Comparison of ENCODE assay signal across 21 cellular contexts in the genomic region with DNA sequence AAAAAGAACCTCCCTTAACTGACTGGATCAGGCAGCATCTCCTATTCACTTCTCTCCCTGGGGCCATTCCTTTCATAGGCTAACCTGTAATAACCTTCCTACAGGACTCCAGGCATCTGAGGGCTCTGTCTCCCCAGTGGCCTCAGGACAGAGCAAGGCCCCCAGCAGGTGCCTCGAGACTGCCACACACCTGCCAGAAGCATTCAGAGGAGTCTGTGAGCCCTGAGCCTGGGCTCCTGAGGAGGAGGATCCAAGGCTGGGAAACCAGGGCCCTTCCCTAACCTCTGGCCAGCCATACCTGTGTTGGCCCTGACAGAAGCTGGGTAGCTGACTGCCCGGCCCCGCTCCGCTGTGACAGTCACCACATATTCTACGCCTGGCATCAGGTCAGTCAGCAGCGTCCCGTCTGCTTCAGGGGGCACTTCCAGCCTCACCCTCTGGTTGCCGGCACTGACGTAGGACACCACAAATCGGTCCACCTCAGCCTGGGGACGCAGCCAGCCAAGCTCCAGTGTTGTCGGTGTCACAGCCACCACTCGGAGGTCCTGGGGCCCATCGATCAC. TPM values are rescaled to one million over a fixed set of nuclear protein-coding genes. Genes with fewer than 3 reads are reported as not detected.
DNase-seq lines count a peak whose midpoint lies in the region; ATAC-seq and TF ChIP-seq lines count a peak whose summit lies in the region.
"Had no signal": no experiment of that assay in that cellular context is flagged by ENCODE, and none has a peak within 500 bp of the region (broad histone marks: within the 10 kb centered on the region; RNA-seq: fewer than 3 reads in every experiment).

No MANE protein-coding gene starts in this region.

- H4K5ac ChIP-seq in mesendoderm (ENCODE audit: low read length), result no peak overlapping the region

- intact Hi-C loops in breast epithelium (cut with DNase I; ENCODE audit: low total_unique reads), result no loop called here

- H2BK120ac ChIP-seq in mesendoderm (ENCODE audit: low read depth, low read length), result no peak overlapping the region

- no peak overlapping the region; the same call in 1 of the 2 replicates for H3K27ac Mint-ChIP-seq in GM23338
- no peak overlapping the region for H3K27ac Mint-ChIP-seq in activated naive CD8-positive, alpha-beta T cell treated with anti-CD3 and anti-CD28 coated beads for 36 hours
- H3K27ac Mint-ChIP-seq in activated naive CD8-positive, alpha-beta T cell treated with anti-CD3 and anti-CD28 coated beads, Interleukin-2, amount 50 U/mL, for 24 hours, result no peak overlapping the region
- H3K27ac Mint-ChIP-seq: activated CD4-positive, alpha-beta T cell treated with anti-CD3 and anti-CD28 coated beads for 36 hours; activated T-helper 17 cell treated with anti-CD3 and anti-CD28 coated beads, Interleukin-2, amount 50 U/mL, for 72 hours; HFFc6 had no signal

- TF ChIP-seq CTCF in GM23338 (conservative IDR thresholded peaks at IDR 0.05; ENCODE audit: low read depth in 2 of 2) (no peak), breast epithelium (IDR thresholded peaks at IDR 0.05) (no peak)

- H3K9me3 ChIP-seq in breast epithelium (no peaks in the 10 kb centered on the region), skeletal muscle tissue (ENCODE audit: control insufficient read depth in 3 of 3, low read length in 3 of 3) (no peaks in the 10 kb centered on the region)

- peak overlapping the region; percentile 73 for H3K4me2 ChIP-seq in GM23338
- H3K4me2 ChIP-seq in mesendoderm (ENCODE audit: low read length), result no peak overlapping the region
- H3K4me2 ChIP-seq: KMS-11 had no signal

- no CpG with 5 or more reads among the region's 14 CpGs for WGBS in mesendoderm (ENCODE audit: extremely low coverage, insufficient coverage, low lambda C conversion rate)

- H3K79me2 ChIP-seq in GM23338 (replicated peaks; ENCODE audit: insufficient read depth) (no peaks in the 10 kb centered on the region), mesendoderm (ENCODE audit: control insufficient read depth, insufficient read depth, low read length) (no peaks in the 10 kb centered on the region)

- peaks cover 11% of the 10 kb centered on the region for H3K27me3 ChIP-seq in GM23338 (ENCODE audit: insufficient read depth)
- H3K27me3 ChIP-seq in breast epithelium, result no peaks in the 10 kb centered on the region
- H3K27me3 ChIP-seq in mesendoderm (ENCODE audit: insufficient read depth, low read length, poor library complexity), result no peaks in the 10 kb centered on the region
- H3K27me3 ChIP-seq in skeletal muscle tissue (ENCODE audit: control insufficient read depth in 3 of 3, insufficient read depth in 3 of 3, low read length in 3 of 3), result peaks cover 11 to 23% (median 13%) of the 10 kb centered on the region in 3 donors

- H3K27ac ChIP-seq in GM23338 (ENCODE audit: low read depth), result no peak overlapping the region
- peak overlapping the region; percentile 67 to 94 for H3K27ac ChIP-seq in breast epithelium
- H3K27ac ChIP-seq in mesendoderm (ENCODE audit: low read depth, low read length), result no peak overlapping the region
- H3K27ac ChIP-seq in skeletal muscle tissue (ENCODE audit: low read depth, low read length), result peak overlapping the region; percentile 47
- H3K27ac ChIP-seq: foreskin keratinocyte, KMS-11 had no signal

- H2AK5ac ChIP-seq in mesendoderm (ENCODE audit: low read length), result no peak overlapping the region

- peaks cover 3% of the 10 kb centered on the region; the same call in 1 of the 2 replicates for H3K4me1 ChIP-seq in GM23338 (ENCODE audit: insufficient read depth)
- H3K4me1 ChIP-seq in breast epithelium, result no peaks in the 10 kb centered on the region
- no peaks in the 10 kb centered on the region for H3K4me1 ChIP-seq in mesendoderm (ENCODE audit: control insufficient read depth, low read depth, low read length)
- peaks cover 3 to 10% (median 5%) of the 10 kb centered on the region in 3 donors for H3K4me1 ChIP-seq in skeletal muscle tissue (ENCODE audit: control insufficient read depth in 3 of 3, insufficient read depth in 3 of 3, low read length in 3 of 3)
- H3K4me1 ChIP-seq: foreskin keratinocyte had no signal

- H3K27me3 Mint-ChIP-seq in GM23338 (ENCODE audit: insufficient read depth, low read depth, poor library complexity), result peaks cover 22% of the 10 kb centered on the region
- H3K27me3 Mint-ChIP-seq in activated naive CD8-positive, alpha-beta T cell treated with anti-CD3 and anti-CD28 coated beads for 36 hours, result peaks cover 63% of the 10 kb centered on the region
- peaks cover 58% of the 10 kb centered on the region for H3K27me3 Mint-ChIP-seq in activated naive CD8-positive, alpha-beta T cell treated with anti-CD3 and anti-CD28 coated beads, Interleukin-2, amount 50 U/mL, for 24 hours

- peak overlapping the region; percentile 62 for H3K4me3 Mint-ChIP-seq in GM23338
- no peak overlapping the region for H3K4me3 Mint-ChIP-seq in activated naive CD8-positive, alpha-beta T cell treated with anti-CD3 and anti-CD28 coated beads for 36 hours
- no peak overlapping the region for H3K4me3 Mint-ChIP-seq in activated naive CD8-positive, alpha-beta T cell treated with anti-CD3 and anti-CD28 coated beads, Interleukin-2, amount 50 U/mL, for 24 hours
- H3K4me3 Mint-ChIP-seq: activated CD4-positive, alpha-beta T cell treated with anti-CD3 and anti-CD28 coated beads for 36 hours; activated T-helper 17 cell treated with anti-CD3 and anti-CD28 coated beads, Interleukin-2, amount 50 U/mL, for 72 hours; HFFc6 had no signal

- H3F3A ChIP-seq in GM23338 (replicated peaks; ENCODE audit: low read depth), result no peaks in the 10 kb centered on the region

- no peak overlapping the region for H2BK15ac ChIP-seq in mesendoderm (replicated peaks; ENCODE audit: low read depth)

- H2AFZ ChIP-seq in GM23338, result peak overlapping the region; percentile 95

- ATAC-seq in GM23338 (peak; percentile 33), HG02610 (IDR thresholded peaks at IDR 0.05; ENCODE audit: unreplicated experiment) (no peak)
- ATAC-seq in activated naive CD8-positive, alpha-beta T cell treated with anti-CD3 and anti-CD28 coated beads, Interleukin-2, amount 50 U/mL, for 24 hours, result no peak
- ATAC-seq: activated CD4-positive, alpha-beta T cell treated with anti-CD3 and anti-CD28 coated beads for 36 hours; activated T-helper 17 cell treated with anti-CD3 and anti-CD28 coated beads, Interleukin-2, amount 50 U/mL, for 72 hours; foreskin keratinocyte had no signal

- peak overlapping the region; percentile 71 for H3K23ac ChIP-seq in mesendoderm (ENCODE audit: low read length)

- H3K18ac ChIP-seq in mesendoderm (ENCODE audit: low read length), result no peak overlapping the region

- no peak overlapping the region for H3K9ac ChIP-seq in mesendoderm (ENCODE audit: low read length)
- no peak overlapping the region for H3K9ac ChIP-seq in skeletal muscle tissue (ENCODE audit: low read depth in 1 of 3, low read length in 3 of 3)
- H3K9ac ChIP-seq: KMS-11 had no signal

- no peaks in the 10 kb centered on the region for H3K9me2 ChIP-seq in GM23338 (ENCODE audit: insufficient read depth)

- H2BK5ac ChIP-seq in mesendoderm (ENCODE audit: low read length), result no peak overlapping the region

- H3K79me1 ChIP-seq in mesendoderm (ENCODE audit: low read length), result no peaks in the 10 kb centered on the region

- no peaks in the 10 kb centered on the region; the same call in 2 of the 3 replicates for H3K9me3 Mint-ChIP-seq in GM23338
- no peaks in the 10 kb centered on the region for H3K9me3 Mint-ChIP-seq in activated naive CD8-positive, alpha-beta T cell treated with anti-CD3 and anti-CD28 coated beads for 36 hours
- no peaks in the 10 kb centered on the region for H3K9me3 Mint-ChIP-seq in activated naive CD8-positive, alpha-beta T cell treated with anti-CD3 and anti-CD28 coated beads, Interleukin-2, amount 50 U/mL, for 24 hours
- H3K9me3 Mint-ChIP-seq: activated T-helper 17 cell treated with anti-CD3 and anti-CD28 coated beads, Interleukin-2, amount 50 U/mL, for 72 hours; CD4-positive, alpha-beta memory T cell; HFFc6 had no signal

- H3K56ac ChIP-seq in mesendoderm (ENCODE audit: low read length), result peak overlapping the region; percentile 37

- DNase-seq in GM23338 (ENCODE audit: low spot score), result no peak
- no peak for DNase-seq in breast epithelium (ENCODE audit: low spot score in 2 of 2)
- DNase-seq in mesendoderm, result no peak
- no peak for DNase-seq in activated naive CD8-positive, alpha-beta T cell treated with anti-CD3 and anti-CD28 coated beads for 36 hours
- no peak for DNase-seq in DMS53 treated with DMSO at 0.1 percent for 48 hours (lab: John Stamatoyannopoulos, UW; ENCODE audit: unreplicated experiment)
- DNase-seq in activated naive CD8-positive, alpha-beta T cell treated with anti-CD3 and anti-CD28 coated beads, Interleukin-2, amount 50 U/mL, for 24 hours, result no peak
- DNase-seq: activated CD4-positive, alpha-beta T cell treated with anti-CD3 and anti-CD28 coated beads for 36 hours; CD4-positive, alpha-beta memory T cell; dermis blood vessel endothelial cell; foreskin keratinocyte; HFFc6; NCI-H1092; NCI-H2029 treated with DMSO at 0.1 percent for 48 hours; NCI-H446 treated with DMSO at 0.1 percent for 48 hours; small intestine; SW 1271 had no signal

- H3K4ac ChIP-seq in mesendoderm (ENCODE audit: low read depth, low read length), result no peak overlapping the region

- no peaks in the 10 kb centered on the region; the same call in 2 of the 3 replicates for H3K36me3 Mint-ChIP-seq in GM23338 (ENCODE audit: low read depth)
- H3K36me3 Mint-ChIP-seq in activated naive CD8-positive, alpha-beta T cell treated with anti-CD3 and anti-CD28 coated beads for 36 hours, result no peaks in the 10 kb centered on the region
- H3K36me3 Mint-ChIP-seq in activated naive CD8-positive, alpha-beta T cell treated with anti-CD3 and anti-CD28 coated beads, Interleukin-2, amount 50 U/mL, for 24 hours (ENCODE audit: low read depth), result no peaks in the 10 kb centered on the region
- H3K36me3 Mint-ChIP-seq: CD4-positive, alpha-beta memory T cell had no signal

- no peak overlapping the region for H4K8ac ChIP-seq in mesendoderm (ENCODE audit: low read depth, low read length)

- H4K20me1 ChIP-seq in GM23338 (replicated peaks; ENCODE audit: insufficient read depth), result no peaks in the 10 kb centered on the region

- no peak for TF ChIP-seq POLR2A in breast epithelium (IDR thresholded peaks at IDR 0.05)

- H3K36me3 ChIP-seq in GM23338 (ENCODE audit: insufficient read depth), result no peaks in the 10 kb centered on the region
- no peaks in the 10 kb centered on the region for H3K36me3 ChIP-seq in breast epithelium
- no peaks in the 10 kb centered on the region for H3K36me3 ChIP-seq in mesendoderm (ENCODE audit: control insufficient read depth, insufficient read depth, low read length)
- H3K36me3 ChIP-seq in skeletal muscle tissue (ENCODE audit: control insufficient read depth in 3 of 3, insufficient read depth in 3 of 3, low read length in 3 of 3), result peaks cover 0 to 23% (median 10%) of the 10 kb centered on the region in 3 donors

- H3K4me3 ChIP-seq in GM23338 (peak overlapping the region; percentile 55; the same call in 1 of the 2 replicates), breast epithelium (no peak overlapping the region), mesendoderm (ENCODE audit: low read length) (no peak overlapping the region), skeletal muscle tissue (ENCODE audit: low read length in 3 of 3) (no peak overlapping the region)

- peaks cover 16% of the 10 kb centered on the region for H3K4me1 Mint-ChIP-seq in GM23338
- peaks cover 11% of the 10 kb centered on the region for H3K4me1 Mint-ChIP-seq in activated naive CD8-positive, alpha-beta T cell treated with anti-CD3 and anti-CD28 coated beads for 36 hours
- H3K4me1 Mint-ChIP-seq in activated naive CD8-positive, alpha-beta T cell treated with anti-CD3 and anti-CD28 coated beads, Interleukin-2, amount 50 U/mL, for 24 hours, result peaks cover 14% of the 10 kb centered on the region

RNA-seq across cellular contexts. Expression of a gene that starts 20.6 kb away (rescaled TPM):
- 3.4 and 6.0 TPM in 2 replicates for total RNA-seq in GM23338 (2014; rRNA removed; shearing (Covaris generic))
- polyA plus RNA-seq in GM23338 (2016; fragmentation: Nextera tagmentation; extraction: Ambion mirVana), result 1.1 and 2.0 TPM in 2 replicates
- total RNA-seq in breast epithelium (100 to 1,000 TPM in 1 of 3 donors, 10 to 100 TPM in 2; 32.9 to 109 (median 89.8) TPM), skeletal muscle tissue (130 TPM)
- 1.1 TPM for polyA plus RNA-seq in mesendoderm (2013, experiment 1 of 2)
- polyA plus RNA-seq in mesendoderm (2013, experiment 2 of 2), result 1.2 TPM
- total RNA-seq in activated naive CD8-positive, alpha-beta T cell treated with anti-CD3 and anti-CD28 coated beads for 36 hours, result 1 to 10 TPM in 1 of 2 experiments, under 1 TPM in 1; 0.43 to 1.2 TPM

RNA-seq across cellular contexts. Expression of a gene that starts 39.5 kb away (rescaled TPM):
- total RNA-seq in GM23338 (2014; rRNA removed; shearing (Covaris generic)), result 21.7 and 24.9 TPM in 2 replicates
- polyA plus RNA-seq in GM23338 (2016; fragmentation: Nextera tagmentation; extraction: Ambion mirVana), result 25.9 and 26.1 TPM in 2 replicates
- total RNA-seq in breast epithelium (10 to 100 TPM; 37.0 to 44.8 (median 43.6) TPM), skeletal muscle tissue (14.1 TPM)
- 19.9 TPM for polyA plus RNA-seq in mesendoderm (2013, experiment 1 of 2)
- polyA plus RNA-seq in mesendoderm (2013, experiment 2 of 2), result 20.0 TPM
- total RNA-seq in activated naive CD8-positive, alpha-beta T cell treated with anti-CD3 and anti-CD28 coated beads for 36 hours, result 10 to 100 TPM; 50.4 to 53.5 TPM

RNA-seq across cellular contexts. Expression of a gene that starts 41.5 kb away (rescaled TPM):
- 6.4 and 7.5 TPM in 2 replicates for total RNA-seq in GM23338 (2014; rRNA removed; shearing (Covaris generic))
- 7.6 and 9.6 TPM in 2 replicates for polyA plus RNA-seq in GM23338 (2016; fragmentation: Nextera tagmentation; extraction: Ambion mirVana)
- total RNA-seq in breast epithelium, result 1 to 10 TPM; 2.6 to 4.1 (median 2.7) TPM
- polyA plus RNA-seq in mesendoderm (2013, experiment 1 of 2), result 6.1 TPM
- polyA plus RNA-seq in mesendoderm (2013, experiment 2 of 2), result 5.9 TPM
- 5.7 TPM for total RNA-seq in skeletal muscle tissue
- 1 to 10 TPM; 5.8 to 6.8 TPM for total RNA-seq in activated naive CD8-positive, alpha-beta T cell treated with anti-CD3 and anti-CD28 coated beads for 36 hours

RNA-seq across cellular contexts. Expression of a gene that starts 50.4 kb away (rescaled TPM):
- not detected in 2 replicates for total RNA-seq in GM23338 (2014; rRNA removed; shearing (Covaris generic))
- 0.10 TPM in 1 of 2 replicates, not detected in the other for polyA plus RNA-seq in GM23338 (2016; fragmentation: Nextera tagmentation; extraction: Ambion mirVana)
- total RNA-seq in breast epithelium, result 10 to 100 TPM in 1 of 3 donors, 1 to 10 TPM in 1, not detected in 1; 1.6 to 14.1 TPM
- polyA plus RNA-seq in mesendoderm (2013, experiment 1 of 2), result 0.10 TPM
- 0.11 TPM for polyA plus RNA-seq in mesendoderm (2013, experiment 2 of 2)
- not detected for total RNA-seq in skeletal muscle tissue
- total RNA-seq in activated naive CD8-positive, alpha-beta T cell treated with anti-CD3 and anti-CD28 coated beads for 36 hours, result under 1 TPM in 1 of 2 experiments, not detected in 1; 0.12 TPM
- total RNA-seq: bronchial epithelial cell, foreskin keratinocyte had no signal
- polyA plus RNA-seq: CD4-positive, alpha-beta memory T cell had no signal

Comparison
In these comparisons a context has a peak if more than half of its experiments do, and no peak if none do; other contexts are left out.
1. H3K27ac ChIP-seq: peak in breast epithelium (2 of 2) and skeletal muscle tissue (single experiment); none in GM23338 (single experiment) and mesendoderm (single experiment).